Comparison of ENCODE assay signal across 1 cellular context in genomic region chr2:233227579-233227978, GRCh38.
TF ChIP-seq lines count a peak whose summit lies in the region.

No MANE protein-coding gene starts in this region.

TF ChIP-seq in GM23338, 12 proteins besides CTCF, POLR2A, EP300 and RAD21 (continued from another document):
- TF ChIP-seq ZNF462 (CRISPR knock-in tag; IDR thresholded peaks at IDR 0.05) (no peak), JUNB (IDR thresholded peaks at IDR 0.05; ENCODE audit: unreplicated experiment) (no peak), POLR2AphosphoS5 (IDR thresholded peaks at IDR 0.05; ENCODE audit: low read depth) (no peak), NANOG (IDR thresholded peaks at IDR 0.05; ENCODE audit: borderline replicate concordance) (no peak), EZH2phosphoT487 (IDR thresholded peaks at IDR 0.05; ENCODE audit: unreplicated experiment) (no peak), ZNF114 (CRISPR knock-in tag; IDR thresholded peaks at IDR 0.05) (no peak), EZH2 (IDR thresholded peaks at IDR 0.05; ENCODE audit: low read depth, unreplicated experiment) (no peak), REST (IDR thresholded peaks at IDR 0.05; ENCODE audit: unreplicated experiment) (no peak), ETS1 (IDR thresholded peaks at IDR 0.05) (no peak)
